In the genomic region with DNA sequence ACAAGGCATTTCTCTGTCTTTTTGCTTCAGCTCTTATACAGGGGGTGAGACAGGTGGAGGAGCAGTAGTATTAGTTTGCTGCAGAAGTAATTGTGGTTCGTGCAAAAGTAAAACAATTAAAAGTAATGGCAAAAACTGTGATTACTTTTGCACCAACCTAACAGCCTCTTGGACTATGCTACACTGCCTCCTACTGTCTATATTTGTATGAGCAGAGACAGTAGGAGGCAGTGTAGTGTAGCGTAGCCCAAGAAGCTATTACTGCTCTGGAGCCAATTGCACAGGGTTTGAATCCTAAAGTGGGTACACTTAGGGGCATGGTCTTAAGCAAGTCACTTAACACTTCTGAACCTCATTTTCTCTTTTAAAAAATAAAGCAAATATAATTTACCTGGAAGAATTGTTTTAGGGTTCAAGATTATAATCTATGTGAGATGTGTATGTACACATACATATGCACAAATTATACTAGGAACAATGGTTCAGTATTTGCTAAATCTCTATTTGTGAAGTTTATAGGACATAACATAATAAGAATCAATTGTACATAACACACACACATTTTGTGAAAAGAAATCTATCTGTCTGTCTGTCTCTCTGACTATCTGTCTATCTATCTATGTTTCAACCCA, we compare ENCODE assay signal across 9 cellular contexts.
DNase-seq lines count a peak whose midpoint lies in the region; ATAC-seq and TF ChIP-seq lines count a peak whose summit lies in the region.
"Had no signal": no experiment of that assay in that cellular context is flagged by ENCODE, and none has a peak within 500 bp of the region (broad histone marks: within the 10 kb centered on the region; RNA-seq: fewer than 3 reads in every experiment).

No MANE protein-coding gene starts in this region.

- H3K4me3 Mint-ChIP-seq in neural crest cell, result no peak overlapping the region
- no peak overlapping the region for H3K4me3 Mint-ChIP-seq in activated T-cell treated with anti-CD3 and anti-CD28 coated beads, Interleukin-2, amount 50 U/mL, for 24 hours
- H3K4me3 Mint-ChIP-seq in activated CD8-positive, alpha-beta memory T cell treated with anti-CD3 and anti-CD28 coated beads, Interleukin-2, amount 10 ng/mL, durations not matched to agents 7 days and 5 days, result no peak overlapping the region

- no peak overlapping the region for H3K27ac Mint-ChIP-seq in neural crest cell (ENCODE audit: unreplicated experiment)
- H3K27ac Mint-ChIP-seq in activated T-cell treated with anti-CD3 and anti-CD28 coated beads, Interleukin-2, amount 50 U/mL, for 24 hours, result no peak overlapping the region
- H3K27ac Mint-ChIP-seq in activated CD8-positive, alpha-beta memory T cell treated with anti-CD3 and anti-CD28 coated beads, Interleukin-2, amount 10 ng/mL, durations not matched to agents 7 days and 5 days, result no peak overlapping the region

- no peak for ATAC-seq in Right ventricle myocardium superior (ENCODE audit: poor library complexity)
- no peak for ATAC-seq in activated CD8-positive, alpha-beta memory T cell treated with anti-CD3 and anti-CD28 coated beads, Interleukin-2, amount 10 ng/mL, durations not matched to agents 7 days and 5 days

- H3K4me3 ChIP-seq in cardiac muscle cell, result no peak overlapping the region
- H3K4me3 ChIP-seq: BLaER1 had no signal

- no peaks in the 10 kb centered on the region for H3K9me3 ChIP-seq in cardiac muscle cell (ENCODE audit: low read depth)
- H3K9me3 ChIP-seq: BLaER1 had no signal

- intact Hi-C loops in Right ventricle myocardium superior (cut with DNase I), result no loop called here

- H3K27me3 Mint-ChIP-seq in neural crest cell (ENCODE audit: low read depth), result peaks cover 6% of the 10 kb centered on the region
- no peaks in the 10 kb centered on the region for H3K27me3 Mint-ChIP-seq in activated T-cell treated with anti-CD3 and anti-CD28 coated beads, Interleukin-2, amount 50 U/mL, for 24 hours
- H3K27me3 Mint-ChIP-seq in activated CD8-positive, alpha-beta memory T cell treated with anti-CD3 and anti-CD28 coated beads, Interleukin-2, amount 10 ng/mL, durations not matched to agents 7 days and 5 days, result no peaks in the 10 kb centered on the region

- H3K27me3 ChIP-seq in cardiac muscle cell, result no peaks in the 10 kb centered on the region
- H3K27me3 ChIP-seq: BLaER1 had no signal

- no peaks in the 10 kb centered on the region for H3K36me3 ChIP-seq in cardiac muscle cell
- H3K36me3 ChIP-seq: BLaER1 had no signal

- H3K4me1 Mint-ChIP-seq in neural crest cell, result no peaks in the 10 kb centered on the region
- no peaks in the 10 kb centered on the region for H3K4me1 Mint-ChIP-seq in activated T-cell treated with anti-CD3 and anti-CD28 coated beads, Interleukin-2, amount 50 U/mL, for 24 hours (ENCODE audit: low read depth)
- no peaks in the 10 kb centered on the region for H3K4me1 Mint-ChIP-seq in activated CD8-positive, alpha-beta memory T cell treated with anti-CD3 and anti-CD28 coated beads, Interleukin-2, amount 10 ng/mL, durations not matched to agents 7 days and 5 days

- CTCF ChIA-PET in activated CD8-positive, alpha-beta memory T cell treated with anti-CD3 and anti-CD28 coated beads, Interleukin-2, amount 10 ng/mL, durations not matched to agents 7 days and 5 days (lab: Charles Lee), result no interaction called here

- H3K27ac ChIP-seq in cardiac muscle cell, result no peak overlapping the region
- H3K27ac ChIP-seq: BLaER1 had no signal

- peaks cover 7% of the 10 kb centered on the region for H3K4me1 ChIP-seq in cardiac muscle cell (ENCODE audit: low read depth)

- H3K36me3 Mint-ChIP-seq in neural crest cell (ENCODE audit: low read depth), result no peaks in the 10 kb centered on the region
- H3K36me3 Mint-ChIP-seq in activated T-cell treated with anti-CD3 and anti-CD28 coated beads, Interleukin-2, amount 50 U/mL, for 24 hours (ENCODE audit: low read depth), result no peaks in the 10 kb centered on the region
- no peaks in the 10 kb centered on the region for H3K36me3 Mint-ChIP-seq in activated CD8-positive, alpha-beta memory T cell treated with anti-CD3 and anti-CD28 coated beads, Interleukin-2, amount 10 ng/mL, durations not matched to agents 7 days and 5 days

- TF ChIP-seq CTCF in cardiac muscle cell (IDR thresholded peaks at IDR 0.05; ENCODE audit: low read depth, low read length) (peak; percentile 70), neural crest cell (conservative IDR thresholded peaks at IDR 0.05) (peak; percentile 73)

- peak; percentile 52 to 53 for DNase-seq in cardiac muscle cell (ENCODE audit: low read depth in 1 of 2, low spot score in 1 of 2)
- no peak for DNase-seq in Right ventricle myocardium superior
- peak; percentile 27 for DNase-seq in HT-29 (ENCODE audit: low spot score)
- DNase-seq in amniotic epithelial cell (ENCODE audit: low read depth), result peak; percentile 49
- no peak for DNase-seq in neural crest cell (ENCODE audit: low read depth, low spot score)
- DNase-seq in activated naive CD4-positive, alpha-beta T cell treated with anti-CD3 and anti-CD28 coated beads, Interleukin-2, amount 50 U/mL, for 16 hours, result no peak
- DNase-seq in activated T-cell treated with anti-CD3 and anti-CD28 coated beads, Interleukin-2, amount 50 U/mL, for 24 hours, result no peak
- no peak for DNase-seq in activated CD8-positive, alpha-beta memory T cell treated with anti-CD3 and anti-CD28 coated beads, Interleukin-2, amount 10 ng/mL, durations not matched to agents 7 days and 5 days

- H3K9me3 Mint-ChIP-seq in neural crest cell, result peaks cover 2% of the 10 kb centered on the region
- H3K9me3 Mint-ChIP-seq in activated T-cell treated with anti-CD3 and anti-CD28 coated beads, Interleukin-2, amount 50 U/mL, for 24 hours, result peaks cover 16% of the 10 kb centered on the region
- peaks cover 3% of the 10 kb centered on the region for H3K9me3 Mint-ChIP-seq in activated CD8-positive, alpha-beta memory T cell treated with anti-CD3 and anti-CD28 coated beads, Interleukin-2, amount 10 ng/mL, durations not matched to agents 7 days and 5 days (ENCODE audit: low read depth)

Comparison
In these comparisons a context has a peak if more than half of its experiments do, and no peak if none do; other contexts are left out.
1. DNase-seq: peak in cardiac muscle cell (2 of 2), HT-29 (single experiment) and amniotic epithelial cell (single experiment); none in Right ventricle myocardium superior (single experiment), neural crest cell (single experiment), activated naive CD4-positive, alpha-beta T cell treated with anti-CD3 and anti-CD28 coated beads, Interleukin-2, amount 50 U/mL, for 16 hours (single experiment), activated T-cell treated with anti-CD3 and anti-CD28 coated beads, Interleukin-2, amount 50 U/mL, for 24 hours (single experiment) and activated CD8-positive, alpha-beta memory T cell treated with anti-CD3 and anti-CD28 coated beads, Interleukin-2, amount 10 ng/mL, durations not matched to agents 7 days and 5 days (single experiment).